8 cellular contexts compared by ENCODE assay signal in genomic region chr1:12434174-12434573, GRCh38.
DNase-seq lines count a peak whose midpoint lies in the region; ATAC-seq and TF ChIP-seq lines count a peak whose summit lies in the region.

No MANE protein-coding gene starts in this region.

- peaks cover 70% of the 10 kb centered on the region for H3K36me3 Mint-ChIP-seq in activated CD8-positive, alpha-beta T cell treated with anti-CD3 and anti-CD28 coated beads for 36 hours (ENCODE audit: low read depth)

- intact Hi-C loops in activated CD8-positive, alpha-beta T cell treated with anti-CD3 and anti-CD28 coated beads for 36 hours (cut with micrococcal nuclease) = loop anchor here (1.0 to 2.0 kb wide), 3 partner anchors 15 to 77 kb away; no protein-coding TSS in a partner anchor

- peak; percentile 33 for DNase-seq in HPDE6-E6E7 (ENCODE audit: extremely low spot score)
- peak; percentile 93 for DNase-seq in activated CD8-positive, alpha-beta T cell treated with anti-CD3 and anti-CD28 coated beads for 36 hours
- peak; percentile 57 for DNase-seq in epithelial cell of prostate (ENCODE audit: low read depth, low spot score)
- peak; percentile 34 for DNase-seq in putamen (ENCODE audit: low spot score)
- no peak for DNase-seq in AG20443 (ENCODE audit: low spot score)
- DNase-seq in globus pallidus (ENCODE audit: low spot score) = no peak

- H3K9me3 Mint-ChIP-seq in activated CD8-positive, alpha-beta T cell treated with anti-CD3 and anti-CD28 coated beads for 36 hours = peaks cover 10% of the 10 kb centered on the region

- peaks cover 0 to 25% (median 0%) of the 10 kb centered on the region in 11 experiments; a peak in 5 of 22 replicates for H4K20me1 ChIP-seq in BLaER1 treated with 17β-estradiol and CSF1 and Interleukin-3, amounts not matched to agents 10 nM and 100 nM

- peaks cover 87% of the 10 kb centered on the region for H3K4me1 Mint-ChIP-seq in activated CD8-positive, alpha-beta T cell treated with anti-CD3 and anti-CD28 coated beads for 36 hours (ENCODE audit: low read depth)

- peaks cover 0 to 7% (median 0%) of the 10 kb centered on the region in 11 experiments; a peak in 4 of 22 replicates for H3K9me3 ChIP-seq in BLaER1 treated with 17β-estradiol and CSF1 and Interleukin-3, amounts not matched to agents 10 nM and 100 nM (replicated peaks in 1 of 11)

- peak overlapping the region in 4 of 11 experiments; percentile 2 to 21 (median 19); a peak in 2 of 22 replicates for H3K27ac ChIP-seq in BLaER1 treated with 17β-estradiol and CSF1 and Interleukin-3, amounts not matched to agents 10 nM and 100 nM
- peak overlapping the region; percentile 7 for H3K27ac ChIP-seq in epithelial cell of prostate

- H3K9ac ChIP-seq in BLaER1 treated with 17β-estradiol and CSF1 and Interleukin-3, amounts not matched to agents 10 nM and 100 nM = peak overlapping the region in 3 of 11 experiments; percentile 6 to 19 (median 16); a peak in 1 of 22 replicates

- POLR2A ChIA-PET in activated CD8-positive, alpha-beta T cell treated with anti-CD3 and anti-CD28 coated beads for 36 hours (lab: Charles Lee) = interaction anchor here (1.0 to 9.2 kb wide), 19 partner anchors 9 to 186 kb away, joined by 3 to 141 read pairs (median 5); partner anchors contain the start of gene DHRS3

- peak overlapping the region; percentile 96 for H3K27ac Mint-ChIP-seq in activated CD8-positive, alpha-beta T cell treated with anti-CD3 and anti-CD28 coated beads for 36 hours

- CTCF ChIA-PET in activated CD8-positive, alpha-beta T cell treated with anti-CD3 and anti-CD28 coated beads for 36 hours (lab: Charles Lee) = interaction anchor here (1.0 to 8.4 kb wide), 11 partner anchors 10 to 225 kb away, joined by 3 to 88 read pairs (median 4); partner anchors contain the start of gene DHRS3

- no peak for TF ChIP-seq CTCF in activated CD8-positive, alpha-beta T cell treated with anti-CD3 and anti-CD28 coated beads for 36 hours (IDR thresholded peaks at IDR 0.05)

- peaks cover 0 to 56% (median 18%) of the 10 kb centered on the region in 11 experiments; a peak in 13 of 22 replicates for H3K36me3 ChIP-seq in BLaER1 treated with 17β-estradiol and CSF1 and Interleukin-3, amounts not matched to agents 10 nM and 100 nM

- peak; percentile 21 for ATAC-seq in activated CD8-positive, alpha-beta T cell treated with anti-CD3 and anti-CD28 coated beads for 36 hours
- no peak for ATAC-seq in HG03565 (IDR thresholded peaks at IDR 0.05; ENCODE audit: unreplicated experiment)

- H3K4me3 ChIP-seq in BLaER1 treated with 17β-estradiol and CSF1 and Interleukin-3, amounts not matched to agents 10 nM and 100 nM = peak overlapping the region in 1 of 10 experiments; percentile 21; a peak in 1 of 20 replicates

- H3K4me1 ChIP-seq in BLaER1 treated with 17β-estradiol and CSF1 and Interleukin-3, amounts not matched to agents 10 nM and 100 nM = peaks cover 54 to 70% (median 68%) of the 10 kb centered on the region in 10 experiments

- peaks cover 2% of the 10 kb centered on the region for H3K27me3 Mint-ChIP-seq in activated CD8-positive, alpha-beta T cell treated with anti-CD3 and anti-CD28 coated beads for 36 hours

- H3K27me3 ChIP-seq in BLaER1 treated with 17β-estradiol and CSF1 and Interleukin-3, amounts not matched to agents 10 nM and 100 nM = no peaks in the 10 kb centered on the region

- H3K4me2 ChIP-seq in BLaER1 treated with 17β-estradiol and CSF1 and Interleukin-3, amounts not matched to agents 10 nM and 100 nM = peak overlapping the region; percentile 48 to 92 (median 87)

- peak overlapping the region; percentile 65 for H3K4me3 Mint-ChIP-seq in activated CD8-positive, alpha-beta T cell treated with anti-CD3 and anti-CD28 coated beads for 36 hours

Comparison
In these comparisons a context has a peak if more than half of its experiments do, and no peak if none do; other contexts are left out.
1. DNase-seq: peak in HPDE6-E6E7 (single experiment), activated CD8-positive, alpha-beta T cell treated with anti-CD3 and anti-CD28 coated beads for 36 hours (single experiment), epithelial cell of prostate (single experiment) and putamen (single experiment); none in AG20443 (single experiment) and globus pallidus (single experiment).